In the genomic region with DNA sequence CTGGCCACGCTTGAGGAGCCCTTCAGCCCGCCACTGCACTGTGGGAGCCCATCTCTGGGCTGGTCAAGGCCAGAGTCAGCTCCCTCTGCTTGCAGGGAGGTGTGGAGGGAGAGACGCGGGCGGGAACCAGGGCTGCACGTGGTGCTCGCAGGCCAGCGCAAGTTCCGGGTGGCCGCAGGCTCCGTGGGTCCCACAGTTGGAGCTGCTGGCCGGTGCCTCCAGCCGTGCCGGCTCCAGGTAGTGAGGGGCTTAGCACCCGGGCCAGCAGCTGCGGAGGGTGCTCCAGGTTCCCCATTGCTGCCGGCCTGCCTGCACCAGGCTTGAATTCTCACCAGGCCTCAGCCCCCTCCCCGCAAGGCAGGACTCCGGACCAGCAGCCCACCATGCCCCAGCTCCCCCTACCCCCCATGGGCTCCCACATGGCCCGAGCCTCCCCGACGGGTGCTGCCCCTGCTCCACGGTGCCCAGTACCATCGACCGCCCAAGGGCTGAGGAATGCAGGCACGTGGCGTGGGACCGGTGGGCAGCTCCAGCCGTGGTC, we compare ENCODE assay signal across 19 cellular contexts.
DNase-seq lines count a peak whose midpoint lies in the region; ATAC-seq, FAIRE-seq and TF ChIP-seq lines count a peak whose summit lies in the region.
"Had no signal": no experiment of that assay in that cellular context is flagged by ENCODE, and none has a peak within 500 bp of the region (broad histone marks: within the 10 kb centered on the region; RNA-seq: fewer than 3 reads in every experiment).

No MANE protein-coding gene starts in this region.

- H3K27ac ChIP-seq in right cardiac atrium (ENCODE audit: low read length) (no peak overlapping the region), kidney (ENCODE audit: low read depth in 2 of 2, low read length in 2 of 2) (no peak overlapping the region), spleen (no peak overlapping the region), aorta (ENCODE audit: low read depth in 1 of 2, low read length in 2 of 2) (no peak overlapping the region)
- H3K27ac ChIP-seq: BLaER1, GM23248, HL-60 had no signal

- no peak for ATAC-seq in right cardiac atrium
- peak; percentile 26 for ATAC-seq in aorta (ENCODE audit: low FRiP score)
- ATAC-seq in HG02763 (IDR thresholded peaks at IDR 0.05; ENCODE audit: unreplicated experiment), result no peak
- ATAC-seq in GM21529 (IDR thresholded peaks at IDR 0.05; ENCODE audit: unreplicated experiment), result no peak

- H3K4me1 ChIP-seq in right cardiac atrium (ENCODE audit: control insufficient read depth, insufficient read depth, low read length) (no peaks in the 10 kb centered on the region), kidney (ENCODE audit: control insufficient read depth in 1 of 2, insufficient read depth in 1 of 2, low read depth in 1 of 2, low read length in 2 of 2) (no peaks in the 10 kb centered on the region), spleen (no peaks in the 10 kb centered on the region), aorta (ENCODE audit: control insufficient read depth in 1 of 2, insufficient read depth in 2 of 2, low read length in 2 of 2) (no peaks in the 10 kb centered on the region)
- H3K4me1 ChIP-seq: BLaER1, HAP-1 had no signal

- H3K27me3 ChIP-seq in right cardiac atrium (ENCODE audit: control insufficient read depth, insufficient read depth), result no peaks in the 10 kb centered on the region
- H3K27me3 ChIP-seq in spleen (replicated peaks in 1 of 7), result no peaks in the 10 kb centered on the region
- H3K27me3 ChIP-seq in aorta (ENCODE audit: control insufficient read depth in 1 of 2, insufficient read depth in 2 of 2, low read length in 1 of 2), result no peaks in the 10 kb centered on the region
- H3K27me3 ChIP-seq: BLaER1 had no signal

- no peak for FAIRE-seq in kidney (lab: Jason Lieb, UNC)
- FAIRE-seq: GM12892, GM19239 had no signal

- no peak for TF ChIP-seq POLR2A in spleen (IDR thresholded peaks at IDR 0.05)

- intact Hi-C loops in right cardiac atrium (cut with DNase I), result no loop called here
- intact Hi-C loops in cardiac septum (cut with DNase I), result no loop called here
- intact Hi-C loops in kidney (cut with DNase I), result no loop called here
- intact Hi-C loops in spleen (cut with DNase I; ENCODE audit: low total_unique reads), result no loop called here
- intact Hi-C loops in aorta (cut with DNase I), result no loop called here

- TF ChIP-seq CTCF in kidney (IDR thresholded peaks at IDR 0.05; ENCODE audit: borderline replicate concordance, extremely low read depth, insufficient read depth) (no peak), spleen (IDR thresholded peaks at IDR 0.05 in 8 of 11, conservative IDR thresholded peaks at IDR 0.05 in 3 of 11) (no peak)

- 91% methylated on average over 29 of the region's 29 CpGs for WGBS in right cardiac atrium
- 88 to 92% (median 90%) methylated on average over 17 to 29 of the region's 29 CpGs for WGBS in spleen, 5 donors
- 94 to 96% methylated on average over 26 to 29 of the region's 29 CpGs for WGBS in aorta, 2 donors

- DNase-seq in right cardiac atrium (peak in 2 of 3 donors; percentile 29 to 39), cardiac septum (ENCODE audit: low spot score) (no peak), kidney (peak; percentile 68), spleen (peak; percentile 70), aorta (peak in 1 of 2 donors; percentile 52), NCI-H2171 (lab: John Stamatoyannopoulos, UW) (no peak)
- DNase-seq: 8988T; CD4-positive, alpha-beta memory T cell; DMS153; DMS79; GDM1; GM23248 had no signal

- H3K9ac ChIP-seq in kidney (ENCODE audit: low read length in 2 of 2), result no peak overlapping the region
- H3K9ac ChIP-seq: BLaER1, GM23248 had no signal

- H3K9me3 ChIP-seq in right cardiac atrium (ENCODE audit: control insufficient read depth, low read length), result no peaks in the 10 kb centered on the region
- no peaks in the 10 kb centered on the region for H3K9me3 ChIP-seq in kidney (ENCODE audit: control insufficient read depth in 1 of 2, low read length in 2 of 2)
- peaks cover 0 to 31% (median 7%) of the 10 kb centered on the region in 8 donors for H3K9me3 ChIP-seq in spleen
- H3K9me3 ChIP-seq in aorta (ENCODE audit: control insufficient read depth, low read length), result no peaks in the 10 kb centered on the region
- H3K9me3 ChIP-seq: HAP-1 had no signal

- no peak overlapping the region for H3K4me3 ChIP-seq in right cardiac atrium (ENCODE audit: low read length)
- H3K4me3 ChIP-seq in kidney (ENCODE audit: low read length in 2 of 2), result no peak overlapping the region
- H3K4me3 ChIP-seq in spleen, result no peak overlapping the region
- H3K4me3 ChIP-seq in aorta (ENCODE audit: low read length in 2 of 2), result no peak overlapping the region
- H3K4me3 ChIP-seq: BLaER1, GM23248, HAP-1 had no signal

- H3K36me3 ChIP-seq in kidney (ENCODE audit: control insufficient read depth in 1 of 2, insufficient read depth in 2 of 2, low read length in 2 of 2) (no peaks in the 10 kb centered on the region), spleen (no peaks in the 10 kb centered on the region), aorta (ENCODE audit: control insufficient read depth in 1 of 2, insufficient read depth in 2 of 2, low read length in 1 of 2) (no peaks in the 10 kb centered on the region)
- H3K36me3 ChIP-seq: BLaER1, HAP-1 had no signal

Comparison
In these comparisons a context has a peak if more than half of its experiments do, and no peak if none do; other contexts are left out.
1. DNase-seq: peak in right cardiac atrium (2 of 3), kidney (single experiment) and spleen (single experiment); none in cardiac septum (single experiment) and NCI-H2171 (single experiment).